ENCODE assay signal across 28 cellular contexts in genomic region chr2:97979894-97980293, GRCh38.
"Had no signal": no experiment of that assay in that cellular context is flagged by ENCODE, and none has a peak within 500 bp of the region (broad histone marks: within the 10 kb centered on the region; RNA-seq: fewer than 3 reads in every experiment).

No MANE protein-coding gene starts in this region.

- H3K27me3 Mint-ChIP-seq: activated CD4-positive, alpha-beta memory T cell treated with anti-CD3 and anti-CD28 coated beads, Interleukin-2, amount 10 ng/mL, durations not matched to agents 7 days and 5 days; activated CD4-positive, alpha-beta T cell treated with anti-CD3 and anti-CD28 coated beads, Interleukin-2, amount 10 ng/mL, durations not matched to agents 7 days and 5 days; activated T-cell treated with anti-CD3 and anti-CD28 coated beads, Interleukin-2, amount 50 U/mL, for 24 hours; activated T-helper 17 cell treated with anti-CD3 and anti-CD28 coated beads, Interleukin-2, amount 50 U/mL, for 72 hours had no signal

- H3K4me3 ChIP-seq: esophagus muscularis mucosa, gastrocnemius medialis, mucosa of descending colon, right atrium auricular region, suprapubic skin, tibial artery, upper lobe of right lung had no signal

- DNase-seq: activated CD4-positive, alpha-beta memory T cell treated with anti-CD3 and anti-CD28 coated beads, Interleukin-2, amount 10 ng/mL, durations not matched to agents 7 days and 5 days; activated CD4-positive, alpha-beta T cell treated with anti-CD3 and anti-CD28 coated beads, Interleukin-2, amount 10 ng/mL, durations not matched to agents 7 days and 5 days; activated CD4-positive, CD25-positive, alpha-beta regulatory T cell treated with anti-CD3 and anti-CD28 coated beads, Interleukin-2, amount 50 U/mL, for 72 hours; activated CD8-positive, alpha-beta memory T cell treated with anti-CD3 and anti-CD28 coated beads, Interleukin-2, amount 50 U/mL, for 48 hours; activated gamma-delta T cell treated with Interleukin-2 at 50 U/mL for 16 hours; activated naive CD4-positive, alpha-beta T cell treated with anti-CD3 and anti-CD28 coated beads, Interleukin-2, amount 50 U/mL, for 16 hours; activated T-cell treated with anti-CD3 and anti-CD28 coated beads, Interleukin-2, amount 50 U/mL, for 24 hours; amygdala; caudate nucleus; cortex of kidney; gastrocnemius medialis; glutamatergic neuron; left cardiac atrium; left ventricle myocardium superior; mucosa of descending colon; stimulated activated CD4-positive, alpha-beta T cell treated with anti-CD3 and anti-CD28 coated beads, Interleukin-15, amount 100 ng/mL, for 24 hours; stimulated activated CD4-positive, alpha-beta T cell treated with anti-CD3 and anti-CD28 coated beads, Interleukin-2, amount 100 ng/mL, for 24 hours; stimulated activated naive CD4-positive, alpha-beta T cell; T1000; tibial artery; upper lobe of right lung; WERI-Rb-1 had no signal

- H3K27me3 ChIP-seq: esophagus muscularis mucosa, gastrocnemius medialis, right atrium auricular region, suprapubic skin, tibial artery, upper lobe of right lung had no signal

- H3K4me1 ChIP-seq: upper lobe of right lung had no signal

- H3K27ac Mint-ChIP-seq: activated CD4-positive, alpha-beta memory T cell treated with anti-CD3 and anti-CD28 coated beads, Interleukin-2, amount 10 ng/mL, durations not matched to agents 7 days and 5 days; activated CD4-positive, alpha-beta T cell treated with anti-CD3 and anti-CD28 coated beads, Interleukin-2, amount 10 ng/mL, durations not matched to agents 7 days and 5 days; activated T-cell treated with anti-CD3 and anti-CD28 coated beads, Interleukin-2, amount 50 U/mL, for 24 hours; activated T-helper 17 cell treated with anti-CD3 and anti-CD28 coated beads, Interleukin-2, amount 50 U/mL, for 72 hours; T-helper 1 cell treated with Interleukin-12 subunit alpha and Interleukin-12 subunit beta and Interleukin-4 antibody, amounts not matched to agents 30 μg/mL and 1 μg/mL, for 36 hours had no signal

- H3K27ac ChIP-seq: esophagus muscularis mucosa, gastrocnemius medialis, right atrium auricular region, suprapubic skin, tibial artery, upper lobe of right lung, WERI-Rb-1 had no signal

- H3K4me3 Mint-ChIP-seq: activated CD4-positive, alpha-beta memory T cell treated with anti-CD3 and anti-CD28 coated beads, Interleukin-2, amount 10 ng/mL, durations not matched to agents 7 days and 5 days; activated CD4-positive, alpha-beta T cell treated with anti-CD3 and anti-CD28 coated beads, Interleukin-2, amount 10 ng/mL, durations not matched to agents 7 days and 5 days; activated T-cell treated with anti-CD3 and anti-CD28 coated beads, Interleukin-2, amount 50 U/mL, for 24 hours; activated T-helper 17 cell treated with anti-CD3 and anti-CD28 coated beads, Interleukin-2, amount 50 U/mL, for 72 hours; neural crest cell; T-helper 1 cell treated with Interleukin-12 subunit alpha and Interleukin-12 subunit beta and Interleukin-4 antibody, amounts not matched to agents 30 μg/mL and 1 μg/mL, for 36 hours had no signal

- ATAC-seq: gastrocnemius medialis, left cardiac atrium, left ventricle myocardium superior, mucosa of descending colon, upper lobe of right lung had no signal

- H3K9me3 ChIP-seq: gastrocnemius medialis had no signal

- H3K36me3 ChIP-seq: esophagus muscularis mucosa, gastrocnemius medialis, right atrium auricular region, suprapubic skin, upper lobe of right lung, WERI-Rb-1 had no signal
